2 cellular contexts compared by ENCODE assay signal in the genomic region with DNA sequence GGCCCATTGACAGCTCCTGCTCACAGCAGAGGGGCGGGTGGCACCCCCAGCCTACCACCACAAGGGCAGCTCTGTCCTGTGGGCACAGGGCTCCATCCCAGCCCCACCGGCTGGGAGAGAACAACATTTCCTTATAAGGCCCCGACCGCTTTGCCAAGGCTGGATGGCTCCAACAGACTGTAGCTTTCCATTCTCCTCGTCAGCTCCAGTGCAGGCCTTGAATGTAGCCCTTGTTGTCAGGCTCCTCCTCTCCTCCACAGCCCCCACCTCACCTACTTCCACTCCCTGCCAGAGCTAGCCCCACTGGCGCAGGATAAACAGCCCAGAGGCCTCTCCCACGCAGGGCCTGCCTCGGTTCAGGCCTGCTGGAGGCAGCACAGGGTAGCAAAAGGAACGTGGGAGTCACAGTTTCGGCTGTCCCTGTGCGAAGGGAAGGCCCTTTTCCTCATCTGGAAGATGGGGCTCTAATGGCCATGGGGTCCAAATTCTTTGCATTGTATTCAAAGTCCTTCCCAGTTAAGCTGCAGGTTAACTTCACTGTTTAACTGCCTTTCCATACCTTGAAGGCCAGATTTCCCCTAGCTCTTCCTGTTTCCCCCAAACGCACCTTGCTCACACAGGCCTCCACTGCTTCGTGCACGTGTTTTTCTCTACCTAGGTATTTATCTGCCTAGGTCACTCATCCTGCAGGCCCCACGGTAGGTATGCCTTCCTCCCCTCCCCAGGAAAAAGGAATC.
TF ChIP-seq lines count a peak whose summit lies in the region.

No MANE protein-coding gene starts in this region.

TF ChIP-seq in H1, 55 proteins besides CTCF, POLR2A, EP300 and RAD21:
- TF ChIP-seq HDAC6 (IDR thresholded peaks at IDR 0.05; ENCODE audit: low read depth, low read length): no peak
- peak; percentile 75 for TF ChIP-seq POLR2AphosphoS5 (IDR thresholded peaks at IDR 0.05; ENCODE audit: low read depth, low read length)
- peak; percentile 58; the same call in 1 of the 2 replicates for TF ChIP-seq BACH1 (IDR thresholded peaks at IDR 0.05; ENCODE audit: low read length)
- no peak for TF ChIP-seq YY1 (IDR thresholded peaks at IDR 0.05; ENCODE audit: low read depth, low read length)
- TF ChIP-seq, protein P1, sequence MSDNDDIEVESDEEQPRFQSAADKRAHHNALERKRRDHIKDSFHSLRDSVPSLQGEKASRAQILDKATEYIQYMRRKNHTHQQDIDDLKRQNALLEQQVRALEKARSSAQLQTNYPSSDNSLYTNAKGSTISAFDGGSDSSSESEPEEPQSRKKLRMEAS (IDR thresholded peaks at IDR 0.05): peak; percentile 45
- TF ChIP-seq TAF1 (IDR thresholded peaks at IDR 0.05; ENCODE audit: low read depth, low read length): peak; percentile 32; the same call in 1 of the 2 replicates
- TF ChIP-seq TAF7 (optimal IDR thresholded peaks at IDR 0.05; ENCODE audit: borderline replicate concordance, low read depth, low read length): peak; percentile 39
- TF ChIP-seq CBX8 (IDR thresholded peaks at IDR 0.05; ENCODE audit: borderline replicate concordance, low read depth, low read length): no peak
- no peak for TF ChIP-seq CHD2 (IDR thresholded peaks at IDR 0.05; ENCODE audit: low read length)
- peak; percentile 34; the same call in 1 of the 2 replicates for TF ChIP-seq MAFK (IDR thresholded peaks at IDR 0.05; ENCODE audit: low read depth, low read length)
- peak; percentile 73; the same call in 1 of the 2 replicates for TF ChIP-seq TCF12 (IDR thresholded peaks at IDR 0.05; ENCODE audit: low read depth, low read length)
- TF ChIP-seq ASH2L (IDR thresholded peaks at IDR 0.05; ENCODE audit: low read length): peak; percentile 49
- TF ChIP-seq SRF (IDR thresholded peaks at IDR 0.05; ENCODE audit: low read depth, low read length): peak; percentile 89
- TF ChIP-seq TEAD4 (IDR thresholded peaks at IDR 0.05; ENCODE audit: low read depth, low read length): peak; percentile 83; the same call in 1 of the 2 replicates
- no peak for TF ChIP-seq CREB1 (IDR thresholded peaks at IDR 0.05)
- no peak for TF ChIP-seq BRCA1 (IDR thresholded peaks at IDR 0.05; ENCODE audit: low read depth, low read length)
- 0 out of 2 replicates have a peak, but pooled peaks have one; percentile 13 for TF ChIP-seq TBP (IDR thresholded peaks at IDR 0.05; ENCODE audit: low read depth, low read length)
- TF ChIP-seq HDAC2 (IDR thresholded peaks at IDR 0.05; ENCODE audit: borderline replicate concordance in 1 of 2, low read depth in 2 of 2, low read length in 2 of 2): peak in 1 of 2 experiments; percentile 77; a peak in 1 of 4 replicates
- no peak for TF ChIP-seq SP4 (IDR thresholded peaks at IDR 0.05; ENCODE audit: low read length)

TF ChIP-seq in HepG2, 621 proteins besides CTCF, POLR2A, EP300 and RAD21 (continues in another document):
- no peak for TF ChIP-seq ZNF720 (CRISPR knock-in tag; IDR thresholded peaks at IDR 0.05)
- TF ChIP-seq KDM3A (CRISPR knock-in tag; IDR thresholded peaks at IDR 0.05; ENCODE audit: low read depth): no peak
- 0 out of 2 replicates have a peak, but pooled peaks have one; percentile 75 for TF ChIP-seq ZMAT3 (CRISPR knock-in tag; conservative IDR thresholded peaks at IDR 0.05)
- TF ChIP-seq ZFP41 (CRISPR knock-in tag; IDR thresholded peaks at IDR 0.05; ENCODE audit: borderline replicate concordance): no peak
- no peak for TF ChIP-seq NFE2L2 (IDR thresholded peaks at IDR 0.05; ENCODE audit: low read length)
- TF ChIP-seq ATF7 (IDR thresholded peaks at IDR 0.05): no peak
- TF ChIP-seq ATF7 (CRISPR knock-in tag; IDR thresholded peaks at IDR 0.05): 0 out of 2 replicates have a peak, but pooled peaks have one; percentile 11
- 0 out of 2 replicates have a peak, but pooled peaks have one; percentile 14 for TF ChIP-seq ZNF724P (CRISPR knock-in tag; IDR thresholded peaks at IDR 0.05; ENCODE audit: borderline replicate concordance)
- TF ChIP-seq ZNF570 (CRISPR knock-in tag; IDR thresholded peaks at IDR 0.05; ENCODE audit: borderline replicate concordance): no peak
- TF ChIP-seq ZNF775 (CRISPR knock-in tag; IDR thresholded peaks at IDR 0.05; ENCODE audit: borderline replicate concordance): no peak
- TF ChIP-seq MEF2D (CRISPR knock-in tag; IDR thresholded peaks at IDR 0.05): peak; percentile 80
- TF ChIP-seq HNRNPUL1 (IDR thresholded peaks at IDR 0.05; ENCODE audit: low read depth, low read length): no peak
- TF ChIP-seq ZFX (CRISPR knock-in tag; IDR thresholded peaks at IDR 0.05; ENCODE audit: low read depth): peak; percentile 94
- TF ChIP-seq, protein P2, sequence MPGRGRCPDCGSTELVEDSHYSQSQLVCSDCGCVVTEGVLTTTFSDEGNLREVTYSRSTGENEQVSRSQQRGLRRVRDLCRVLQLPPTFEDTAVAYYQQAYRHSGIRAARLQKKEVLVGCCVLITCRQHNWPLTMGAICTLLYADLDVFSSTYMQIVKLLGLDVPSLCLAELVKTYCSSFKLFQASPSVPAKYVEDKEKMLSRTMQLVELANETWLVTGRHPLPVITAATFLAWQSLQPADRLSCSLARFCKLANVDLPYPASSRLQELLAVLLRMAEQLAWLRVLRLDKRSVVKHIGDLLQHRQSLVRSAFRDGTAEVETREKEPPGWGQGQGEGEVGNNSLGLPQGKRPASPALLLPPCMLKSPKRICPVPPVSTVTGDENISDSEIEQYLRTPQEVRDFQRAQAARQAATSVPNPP (CRISPR knock-in tag; IDR thresholded peaks at IDR 0.05): no peak
- TF ChIP-seq, protein P3, sequence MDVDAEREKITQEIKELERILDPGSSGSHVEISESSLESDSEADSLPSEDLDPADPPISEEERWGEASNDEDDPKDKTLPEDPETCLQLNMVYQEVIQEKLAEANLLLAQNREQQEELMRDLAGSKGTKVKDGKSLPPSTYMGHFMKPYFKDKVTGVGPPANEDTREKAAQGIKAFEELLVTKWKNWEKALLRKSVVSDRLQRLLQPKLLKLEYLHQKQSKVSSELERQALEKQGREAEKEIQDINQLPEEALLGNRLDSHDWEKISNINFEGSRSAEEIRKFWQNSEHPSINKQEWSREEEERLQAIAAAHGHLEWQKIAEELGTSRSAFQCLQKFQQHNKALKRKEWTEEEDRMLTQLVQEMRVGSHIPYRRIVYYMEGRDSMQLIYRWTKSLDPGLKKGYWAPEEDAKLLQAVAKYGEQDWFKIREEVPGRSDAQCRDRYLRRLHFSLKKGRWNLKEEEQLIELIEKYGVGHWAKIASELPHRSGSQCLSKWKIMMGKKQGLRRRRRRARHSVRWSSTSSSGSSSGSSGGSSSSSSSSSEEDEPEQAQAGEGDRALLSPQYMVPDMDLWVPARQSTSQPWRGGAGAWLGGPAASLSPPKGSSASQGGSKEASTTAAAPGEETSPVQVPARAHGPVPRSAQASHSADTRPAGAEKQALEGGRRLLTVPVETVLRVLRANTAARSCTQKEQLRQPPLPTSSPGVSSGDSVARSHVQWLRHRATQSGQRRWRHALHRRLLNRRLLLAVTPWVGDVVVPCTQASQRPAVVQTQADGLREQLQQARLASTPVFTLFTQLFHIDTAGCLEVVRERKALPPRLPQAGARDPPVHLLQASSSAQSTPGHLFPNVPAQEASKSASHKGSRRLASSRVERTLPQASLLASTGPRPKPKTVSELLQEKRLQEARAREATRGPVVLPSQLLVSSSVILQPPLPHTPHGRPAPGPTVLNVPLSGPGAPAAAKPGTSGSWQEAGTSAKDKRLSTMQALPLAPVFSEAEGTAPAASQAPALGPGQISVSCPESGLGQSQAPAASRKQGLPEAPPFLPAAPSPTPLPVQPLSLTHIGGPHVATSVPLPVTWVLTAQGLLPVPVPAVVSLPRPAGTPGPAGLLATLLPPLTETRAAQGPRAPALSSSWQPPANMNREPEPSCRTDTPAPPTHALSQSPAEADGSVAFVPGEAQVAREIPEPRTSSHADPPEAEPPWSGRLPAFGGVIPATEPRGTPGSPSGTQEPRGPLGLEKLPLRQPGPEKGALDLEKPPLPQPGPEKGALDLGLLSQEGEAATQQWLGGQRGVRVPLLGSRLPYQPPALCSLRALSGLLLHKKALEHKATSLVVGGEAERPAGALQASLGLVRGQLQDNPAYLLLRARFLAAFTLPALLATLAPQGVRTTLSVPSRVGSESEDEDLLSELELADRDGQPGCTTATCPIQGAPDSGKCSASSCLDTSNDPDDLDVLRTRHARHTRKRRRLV (CRISPR knock-in tag; IDR thresholded peaks at IDR 0.05): no peak
- TF ChIP-seq MAZ (IDR thresholded peaks at IDR 0.05; ENCODE audit: borderline replicate concordance, low read depth, low read length): peak; percentile 91
- TF ChIP-seq MAZ (CRISPR knock-in tag; IDR thresholded peaks at IDR 0.05; ENCODE audit: low read depth): peak; percentile 59; the same call in 1 of the 2 replicates
- TF ChIP-seq ZNF263 (CRISPR knock-in tag; IDR thresholded peaks at IDR 0.05): peak; percentile 57; the same call in 1 of the 2 replicates
- peak; percentile 42; the same call in 1 of the 2 replicates for TF ChIP-seq DRAP1 (CRISPR knock-in tag; IDR thresholded peaks at IDR 0.05)
- TF ChIP-seq ZNF792 (CRISPR knock-in tag; IDR thresholded peaks at IDR 0.05): peak; percentile 16; the same call in 1 of the 2 replicates
- no peak for TF ChIP-seq ZNF713 (CRISPR knock-in tag; IDR thresholded peaks at IDR 0.05)
- TF ChIP-seq ZNF326 (CRISPR knock-in tag; IDR thresholded peaks at IDR 0.05; ENCODE audit: borderline replicate concordance): no peak
- TF ChIP-seq MED13 (CRISPR knock-in tag; IDR thresholded peaks at IDR 0.05): no peak; the same call in 1 of the 2 replicates
- no peak for TF ChIP-seq ZNF670 (CRISPR knock-in tag; IDR thresholded peaks at IDR 0.05; ENCODE audit: borderline replicate concordance)
- no peak for TF ChIP-seq ATRX (CRISPR knock-in tag; IDR thresholded peaks at IDR 0.05; ENCODE audit: borderline replicate concordance)
- TF ChIP-seq ZNF292 (CRISPR knock-in tag; IDR thresholded peaks at IDR 0.05; ENCODE audit: borderline replicate concordance, low read depth): peak; percentile 85
- peak; percentile 54; the same call in 1 of the 2 replicates for TF ChIP-seq PHF8 (CRISPR knock-in tag; IDR thresholded peaks at IDR 0.05)
- 0 out of 2 replicates have a peak, but pooled peaks have one; percentile 42 for TF ChIP-seq AHR (CRISPR knock-in tag; IDR thresholded peaks at IDR 0.05)
- TF ChIP-seq TAF1 (CRISPR knock-in tag; IDR thresholded peaks at IDR 0.05): peak; percentile 64; the same call in 1 of the 2 replicates
- no peak for TF ChIP-seq IRX3 (CRISPR knock-in tag; IDR thresholded peaks at IDR 0.05; ENCODE audit: borderline replicate concordance, low read depth)
- TF ChIP-seq CHD2 (IDR thresholded peaks at IDR 0.05; ENCODE audit: low read depth, low read length): no peak
- TF ChIP-seq SRSF9 (IDR thresholded peaks at IDR 0.05; ENCODE audit: borderline replicate concordance, insufficient read depth, low read depth, low read length, poor library complexity, severe bottlenecking): no peak
- no peak for TF ChIP-seq ZNF850 (CRISPR knock-in tag; conservative IDR thresholded peaks at IDR 0.05)
- TF ChIP-seq PAWR (CRISPR knock-in tag; IDR thresholded peaks at IDR 0.05; ENCODE audit: borderline replicate concordance): no peak
- TF ChIP-seq ZNF282 (IDR thresholded peaks at IDR 0.05; ENCODE audit: partially characterized antibody): no peak
- peak; percentile 41; the same call in 1 of the 2 replicates for TF ChIP-seq HMG20A (CRISPR knock-in tag; IDR thresholded peaks at IDR 0.05; ENCODE audit: borderline replicate concordance)
- no peak for TF ChIP-seq ZBTB1 (CRISPR knock-in tag; IDR thresholded peaks at IDR 0.05; ENCODE audit: borderline replicate concordance)
- TF ChIP-seq, protein P4, sequence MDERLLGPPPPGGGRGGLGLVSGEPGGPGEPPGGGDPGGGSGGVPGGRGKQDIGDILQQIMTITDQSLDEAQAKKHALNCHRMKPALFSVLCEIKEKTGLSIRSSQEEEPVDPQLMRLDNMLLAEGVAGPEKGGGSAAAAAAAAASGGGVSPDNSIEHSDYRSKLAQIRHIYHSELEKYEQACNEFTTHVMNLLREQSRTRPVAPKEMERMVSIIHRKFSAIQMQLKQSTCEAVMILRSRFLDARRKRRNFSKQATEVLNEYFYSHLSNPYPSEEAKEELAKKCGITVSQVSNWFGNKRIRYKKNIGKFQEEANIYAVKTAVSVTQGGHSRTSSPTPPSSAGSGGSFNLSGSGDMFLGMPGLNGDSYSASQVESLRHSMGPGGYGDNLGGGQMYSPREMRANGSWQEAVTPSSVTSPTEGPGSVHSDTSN (CRISPR knock-in tag; IDR thresholded peaks at IDR 0.05): no peak
- TF ChIP-seq, protein P5, sequence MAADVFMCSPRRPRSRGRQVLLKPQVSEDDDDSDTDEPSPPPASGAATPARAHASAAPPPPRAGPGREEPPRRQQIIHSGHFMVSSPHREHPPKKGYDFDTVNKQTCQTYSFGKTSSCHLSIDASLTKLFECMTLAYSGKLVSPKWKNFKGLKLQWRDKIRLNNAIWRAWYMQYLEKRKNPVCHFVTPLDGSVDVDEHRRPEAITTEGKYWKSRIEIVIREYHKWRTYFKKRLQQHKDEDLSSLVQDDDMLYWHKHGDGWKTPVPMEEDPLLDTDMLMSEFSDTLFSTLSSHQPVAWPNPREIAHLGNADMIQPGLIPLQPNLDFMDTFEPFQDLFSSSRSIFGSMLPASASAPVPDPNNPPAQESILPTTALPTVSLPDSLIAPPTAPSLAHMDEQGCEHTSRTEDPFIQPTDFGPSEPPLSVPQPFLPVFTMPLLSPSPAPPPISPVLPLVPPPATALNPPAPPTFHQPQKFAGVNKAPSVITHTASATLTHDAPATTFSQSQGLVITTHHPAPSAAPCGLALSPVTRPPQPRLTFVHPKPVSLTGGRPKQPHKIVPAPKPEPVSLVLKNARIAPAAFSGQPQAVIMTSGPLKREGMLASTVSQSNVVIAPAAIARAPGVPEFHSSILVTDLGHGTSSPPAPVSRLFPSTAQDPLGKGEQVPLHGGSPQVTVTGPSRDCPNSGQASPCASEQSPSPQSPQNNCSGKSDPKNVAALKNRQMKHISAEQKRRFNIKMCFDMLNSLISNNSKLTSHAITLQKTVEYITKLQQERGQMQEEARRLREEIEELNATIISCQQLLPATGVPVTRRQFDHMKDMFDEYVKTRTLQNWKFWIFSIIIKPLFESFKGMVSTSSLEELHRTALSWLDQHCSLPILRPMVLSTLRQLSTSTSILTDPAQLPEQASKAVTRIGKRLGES (CRISPR knock-in tag; IDR thresholded peaks at IDR 0.05; ENCODE audit: borderline replicate concordance): no peak
- TF ChIP-seq CBFB (CRISPR knock-in tag; IDR thresholded peaks at IDR 0.05): no peak
- peak; percentile 55; the same call in 1 of the 2 replicates for TF ChIP-seq RBFOX2 (IDR thresholded peaks at IDR 0.05; ENCODE audit: low read depth, low read length)
